In the genomic region with DNA sequence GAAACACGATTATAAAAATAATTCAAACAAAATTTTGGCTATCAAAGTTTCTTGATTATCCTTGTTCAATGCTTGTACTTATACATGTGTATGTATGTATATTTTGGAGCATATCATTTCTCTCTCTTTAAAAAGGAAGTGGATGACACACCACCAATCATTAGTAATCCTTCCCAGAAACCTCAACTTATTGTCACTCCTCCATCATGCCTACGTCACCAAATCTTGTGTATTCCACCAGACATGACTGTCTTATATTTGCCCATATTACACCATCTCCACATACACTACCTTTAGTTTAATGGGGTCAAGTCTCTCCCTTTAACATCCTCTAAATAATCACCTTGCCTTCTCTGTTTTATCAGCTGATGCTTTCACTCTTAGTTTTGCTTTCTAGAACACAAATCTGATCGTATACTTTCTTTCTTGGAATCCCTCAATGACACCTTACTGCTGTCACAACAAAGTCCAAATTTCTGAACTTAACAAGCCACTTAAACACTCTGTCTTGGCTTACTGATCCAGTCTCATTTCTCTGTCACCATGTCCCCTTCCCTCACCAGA, we compare ENCODE assay signal across 2 cellular contexts.
TF ChIP-seq lines count a peak whose summit lies in the region.

No MANE protein-coding gene starts in this region.

TF ChIP-seq in HepG2, 621 proteins besides CTCF, POLR2A, EP300 and RAD21:
- TF ChIP-seq CREB1 (IDR thresholded peaks at IDR 0.05) (peak; percentile 84), CREB1 (CRISPR knock-in tag; IDR thresholded peaks at IDR 0.05) (no peak), DNMT1 (CRISPR knock-in tag; IDR thresholded peaks at IDR 0.05) (no peak), CREM (IDR thresholded peaks at IDR 0.05) (no peak), CREM (CRISPR knock-in tag; IDR thresholded peaks at IDR 0.05) (no peak), HNF4G (IDR thresholded peaks at IDR 0.05; ENCODE audit: borderline replicate concordance, low read depth, low read length) (no peak), HNF4G (CRISPR knock-in tag; IDR thresholded peaks at IDR 0.05; ENCODE audit: borderline replicate concordance, low read depth) (no peak), SMAD9 (CRISPR knock-in tag; IDR thresholded peaks at IDR 0.05) (no peak)

TF ChIP-seq in H1, 55 proteins besides CTCF, POLR2A, EP300 and RAD21:
- TF ChIP-seq KDM4A (IDR thresholded peaks at IDR 0.05; ENCODE audit: low read depth, low read length, severe bottlenecking) (no peak), SUZ12 (IDR thresholded peaks at IDR 0.05; ENCODE audit: low read length) (no peak), SIX5 (IDR thresholded peaks at IDR 0.05; ENCODE audit: low read depth, low read length) (no peak), ATF3 (IDR thresholded peaks at IDR 0.05; ENCODE audit: insufficient read depth, low read depth, low read length) (no peak), CEBPB (IDR thresholded peaks at IDR 0.05; ENCODE audit: low read depth, low read length) (no peak), TCF12 (IDR thresholded peaks at IDR 0.05; ENCODE audit: low read depth, low read length) (no peak), EGR1 (IDR thresholded peaks at IDR 0.05; ENCODE audit: borderline replicate concordance, low read depth, low read length) (no peak), CHD1 (IDR thresholded peaks at IDR 0.05; ENCODE audit: low read depth, low read length) (no peak), RBBP5 (IDR thresholded peaks at IDR 0.05; ENCODE audit: borderline replicate concordance, low read depth, low read length) (no peak), TAF1 (IDR thresholded peaks at IDR 0.05; ENCODE audit: low read depth, low read length) (no peak), ASH2L (IDR thresholded peaks at IDR 0.05; ENCODE audit: low read length) (no peak), SP2 (IDR thresholded peaks at IDR 0.05; ENCODE audit: low read length) (no peak)
